11 cellular contexts compared by ENCODE assay signal in the genomic region with DNA sequence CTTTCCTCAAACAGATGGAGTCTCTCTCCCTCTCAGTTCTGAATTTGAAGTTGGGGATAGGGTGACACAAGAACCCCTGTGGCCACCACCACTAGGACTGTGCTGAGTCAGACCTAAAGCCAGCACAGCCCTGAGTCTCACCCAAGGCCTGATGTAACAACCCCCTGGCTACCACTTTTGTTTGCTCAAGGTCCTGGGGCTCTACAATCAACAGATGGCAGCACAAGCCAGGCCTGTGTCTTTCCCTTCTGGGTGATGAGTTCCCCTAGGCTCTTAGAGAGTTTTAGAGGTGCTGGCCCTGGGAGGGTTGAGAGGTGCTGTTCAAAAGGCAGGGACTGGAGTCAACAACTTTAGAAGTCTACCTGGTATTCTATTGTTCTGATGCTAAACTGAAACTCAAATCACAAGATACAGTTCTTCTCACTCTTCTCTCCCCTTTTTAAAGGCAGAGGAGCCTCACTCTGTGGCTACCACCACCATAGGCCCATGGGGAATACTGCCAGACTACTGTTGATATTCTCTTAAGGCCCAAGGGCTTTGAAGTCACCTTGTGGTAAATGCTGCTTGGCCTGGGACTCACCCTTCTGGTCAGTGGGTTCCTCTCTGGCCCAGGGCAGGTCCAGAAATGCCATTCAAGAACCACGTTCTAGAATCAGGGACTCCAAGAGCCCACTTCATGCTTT. TPM values are rescaled to one million over a fixed set of nuclear protein-coding genes. Genes with fewer than 3 reads are reported as not detected.
DNase-seq lines count a peak whose midpoint lies in the region; ATAC-seq and TF ChIP-seq lines count a peak whose summit lies in the region.
"Had no signal": no experiment of that assay in that cellular context is flagged by ENCODE, and none has a peak within 500 bp of the region (broad histone marks: within the 10 kb centered on the region; RNA-seq: fewer than 3 reads in every experiment).

No MANE protein-coding gene starts in this region.

- peaks cover 27% of the 10 kb centered on the region for H3K9me3 Mint-ChIP-seq in activated CD8-positive, alpha-beta T cell treated with anti-CD3 and anti-CD28 coated beads, Interleukin-2, amount 10 ng/mL, durations not matched to agents 7 days and 5 days (ENCODE audit: insufficient read depth)

- H3K36me3 Mint-ChIP-seq in activated CD8-positive, alpha-beta T cell treated with anti-CD3 and anti-CD28 coated beads, Interleukin-2, amount 10 ng/mL, durations not matched to agents 7 days and 5 days (ENCODE audit: low read depth), result peaks cover 19% of the 10 kb centered on the region

- no peak overlapping the region for H3K4ac ChIP-seq in trophoblast cell (ENCODE audit: low read depth, low read length)

- H3K4me3 Mint-ChIP-seq in activated CD8-positive, alpha-beta T cell treated with anti-CD3 and anti-CD28 coated beads, Interleukin-2, amount 10 ng/mL, durations not matched to agents 7 days and 5 days, result no peak overlapping the region
- H3K4me3 Mint-ChIP-seq: activated T-cell treated with anti-CD3 and anti-CD28 coated beads, Interleukin-2, amount 50 U/mL, for 4 hours had no signal

- no peak overlapping the region for H3K18ac ChIP-seq in trophoblast cell (ENCODE audit: low read length)

- H3K36me3 ChIP-seq in DOHH2 (ENCODE audit: control insufficient read depth, low read length) (no peaks in the 10 kb centered on the region), trophoblast cell (ENCODE audit: control insufficient read depth in 1 of 2, insufficient read depth in 2 of 2, low read length in 2 of 2) (no peaks in the 10 kb centered on the region)
- H3K36me3 ChIP-seq: heart right ventricle had no signal

- H3K27me3 ChIP-seq in DOHH2 (ENCODE audit: control insufficient read depth, low read length) (no peaks in the 10 kb centered on the region), trophoblast cell (ENCODE audit: insufficient read depth, low read length) (no peaks in the 10 kb centered on the region)
- H3K27me3 ChIP-seq: heart right ventricle had no signal

- H3K9me3 ChIP-seq in DOHH2 (ENCODE audit: control insufficient read depth, insufficient read depth, low read length), result no peaks in the 10 kb centered on the region
- no peaks in the 10 kb centered on the region for H3K9me3 ChIP-seq in trophoblast cell (ENCODE audit: insufficient read depth, low read depth, low read length)

- no peak overlapping the region for H4K8ac ChIP-seq in trophoblast cell (ENCODE audit: low read depth, low read length)

- POLR2A ChIA-PET in activated CD8-positive, alpha-beta T cell treated with anti-CD3 and anti-CD28 coated beads, Interleukin-2, amount 10 ng/mL, durations not matched to agents 7 days and 5 days (lab: Charles Lee), result no interaction called here

- peak; percentile 26 for TF ChIP-seq CTCF in DOHH2 (IDR thresholded peaks at IDR 0.05; ENCODE audit: low read depth, low read length, poor library complexity, severe bottlenecking)

- no peak overlapping the region for H2BK12ac ChIP-seq in trophoblast cell (ENCODE audit: low read length)

- H3K79me1 ChIP-seq in trophoblast cell (ENCODE audit: low read length), result no peaks in the 10 kb centered on the region

- H4K91ac ChIP-seq in trophoblast cell (ENCODE audit: low read depth, low read length), result no peak overlapping the region

- H3F3A ChIP-seq in DOHH2 (ENCODE audit: control insufficient read depth, insufficient read depth), result no peaks in the 10 kb centered on the region

- H3K79me2 ChIP-seq in DOHH2 (ENCODE audit: control insufficient read depth, low read length), result no peaks in the 10 kb centered on the region
- no peaks in the 10 kb centered on the region for H3K79me2 ChIP-seq in trophoblast cell (ENCODE audit: control insufficient read depth, insufficient read depth, low read length, poor library complexity)

- peak; percentile 72 for ATAC-seq in GM19324 (IDR thresholded peaks at IDR 0.05; ENCODE audit: low FRiP score, unreplicated experiment)
- ATAC-seq in HG03097 (IDR thresholded peaks at IDR 0.05; ENCODE audit: low FRiP score, unreplicated experiment), result peak; percentile 65
- peak; percentile 53 for ATAC-seq in activated CD8-positive, alpha-beta T cell treated with anti-CD3 and anti-CD28 coated beads, Interleukin-2, amount 10 ng/mL, durations not matched to agents 7 days and 5 days
- ATAC-seq: heart right ventricle had no signal

- no peak overlapping the region for H3K4me2 ChIP-seq in DOHH2 (ENCODE audit: low read length)
- H3K4me2 ChIP-seq in trophoblast cell (ENCODE audit: low read length), result no peak overlapping the region

- no peak overlapping the region for H3K27ac ChIP-seq in DOHH2 (ENCODE audit: low read depth, low read length)
- H3K27ac ChIP-seq in trophoblast cell (ENCODE audit: low read depth, low read length), result no peak overlapping the region
- H3K27ac ChIP-seq: heart right ventricle had no signal

- peaks cover 11% of the 10 kb centered on the region for H3K4me1 Mint-ChIP-seq in activated CD8-positive, alpha-beta T cell treated with anti-CD3 and anti-CD28 coated beads, Interleukin-2, amount 10 ng/mL, durations not matched to agents 7 days and 5 days (ENCODE audit: low read depth)

- H3K27ac Mint-ChIP-seq in activated CD8-positive, alpha-beta T cell treated with anti-CD3 and anti-CD28 coated beads, Interleukin-2, amount 10 ng/mL, durations not matched to agents 7 days and 5 days, result no peak overlapping the region

- H2BK5ac ChIP-seq in trophoblast cell (ENCODE audit: low read depth, low read length, poor library complexity), result no peak overlapping the region

- no peak overlapping the region for H3K23ac ChIP-seq in trophoblast cell (ENCODE audit: low read length)

- H3K4me3 ChIP-seq in DOHH2 (ENCODE audit: low read length) (no peak overlapping the region), trophoblast cell (ENCODE audit: low read depth, low read length) (no peak overlapping the region)
- H3K4me3 ChIP-seq: heart right ventricle had no signal

- no peak overlapping the region for H3K14ac ChIP-seq in trophoblast cell (ENCODE audit: low read length)

- H3K9me2 ChIP-seq in DOHH2 (replicated peaks; ENCODE audit: control insufficient read depth, low read length), result no peaks in the 10 kb centered on the region

- peak; percentile 29 for DNase-seq in activated CD8-positive, alpha-beta T cell treated with anti-CD3 and anti-CD28 coated beads, Interleukin-2, amount 10 ng/mL, durations not matched to agents 7 days and 5 days
- DNase-seq in GF-D8 (lab: John Stamatoyannopoulos, UW) (no peak), NCI-H1417 (lab: John Stamatoyannopoulos, UW) (no peak), trophoblast cell (no peak), GM19240 (ENCODE audit: insufficient read length, low spot score) (no peak)
- DNase-seq: activated T-cell treated with anti-CD3 and anti-CD28 coated beads, Interleukin-2, amount 50 U/mL, for 4 hours; heart right ventricle had no signal

- no peak overlapping the region for H2AK5ac ChIP-seq in trophoblast cell (ENCODE audit: low read length)

- H4K12ac ChIP-seq in trophoblast cell (ENCODE audit: low read depth, low read length), result no peak overlapping the region

- peaks cover 7% of the 10 kb centered on the region for H3K27me3 Mint-ChIP-seq in activated CD8-positive, alpha-beta T cell treated with anti-CD3 and anti-CD28 coated beads, Interleukin-2, amount 10 ng/mL, durations not matched to agents 7 days and 5 days (ENCODE audit: low read depth)

- no peak overlapping the region for H2AFZ ChIP-seq in trophoblast cell (ENCODE audit: insufficient read depth, low read length, poor library complexity)

- H4K20me1 ChIP-seq in DOHH2 (ENCODE audit: control insufficient read depth, insufficient read depth, low read depth, low read length), result no peaks in the 10 kb centered on the region

- CTCF ChIA-PET in activated CD8-positive, alpha-beta T cell treated with anti-CD3 and anti-CD28 coated beads, Interleukin-2, amount 10 ng/mL, durations not matched to agents 7 days and 5 days (lab: Charles Lee), result interaction anchor here (1.0 kb wide), 1 partner anchor 212 kb away, joined by 3 read pairs; no protein-coding TSS in a partner anchor

- no peaks in the 10 kb centered on the region for H3K4me1 ChIP-seq in DOHH2 (ENCODE audit: control insufficient read depth, low read length)
- H3K4me1 ChIP-seq in trophoblast cell (ENCODE audit: control insufficient read depth in 1 of 2, insufficient read depth in 2 of 2, low read length in 2 of 2), result no peaks in the 10 kb centered on the region
- H3K4me1 ChIP-seq: heart right ventricle had no signal

- no peak overlapping the region for H3K9ac ChIP-seq in trophoblast cell (ENCODE audit: low read length)

- no peak overlapping the region for H2BK120ac ChIP-seq in trophoblast cell (ENCODE audit: insufficient read depth, low read length, poor library complexity)

- no CpG with 5 or more reads among the region's 1 CpG for WGBS in trophoblast cell (ENCODE audit: extremely low coverage, insufficient coverage, insufficient read length)

RNA-seq across cellular contexts. Expression of gene OR5K4, which starts 6.5 kb away (rescaled TPM):
- total RNA-seq in activated CD8-positive, alpha-beta T cell treated with anti-CD3 and anti-CD28 coated beads, Interleukin-2, amount 10 ng/mL, durations not matched to agents 7 days and 5 days, result not detected
- not detected in 2 replicates for polyA plus RNA-seq in trophoblast cell (2013)
- total RNA-seq: activated T-cell treated with anti-CD3 and anti-CD28 coated beads, Interleukin-2, amount 50 U/mL, for 4 hours; heart right ventricle; NCI-H460 had no signal
- polyA plus RNA-seq: heart right ventricle had no signal

RNA-seq across cellular contexts. Expression of gene OR5K3, which starts 30.3 kb away (rescaled TPM):
- not detected for total RNA-seq in activated CD8-positive, alpha-beta T cell treated with anti-CD3 and anti-CD28 coated beads, Interleukin-2, amount 10 ng/mL, durations not matched to agents 7 days and 5 days
- not detected in 2 replicates for polyA plus RNA-seq in trophoblast cell (2013)
- total RNA-seq: activated T-cell treated with anti-CD3 and anti-CD28 coated beads, Interleukin-2, amount 50 U/mL, for 4 hours; heart right ventricle; NCI-H460 had no signal
- polyA plus RNA-seq: heart right ventricle had no signal
